29 cellular contexts compared by ENCODE assay signal in genomic region chr6:27766405-27766804, GRCh38.
"Had no signal": no experiment of that assay in that cellular context is flagged by ENCODE, and none has a peak within 500 bp of the region (broad histone marks: within the 10 kb centered on the region; RNA-seq: fewer than 3 reads in every experiment).

No MANE protein-coding gene starts in this region.

- H3K27me3 ChIP-seq: ovary, upper lobe of left lung, vagina had no signal

- H3K9me3 ChIP-seq: neutrophil, ovary, psoas muscle, right lobe of liver, sigmoid colon, stomach, thoracic aorta, thyroid gland, tibial nerve, upper lobe of left lung, vagina had no signal

- H3K27ac ChIP-seq: neutrophil, ovary, parathyroid adenoma, psoas muscle, right lobe of liver, sigmoid colon, stomach, thoracic aorta, thyroid gland, tibial nerve, upper lobe of left lung, vagina had no signal

- H3K9ac ChIP-seq: parathyroid adenoma had no signal

- H3K36me3 ChIP-seq: neutrophil, ovary, right lobe of liver, sigmoid colon, stomach, thoracic aorta, thyroid gland, tibial nerve, upper lobe of left lung, vagina had no signal

- DNase-seq: nephron progenitor cell; nucleus accumbens; ovary; posterior cingulate gyrus; psoas muscle; right cardiac atrium; right lobe of liver; sigmoid colon; small intestine; stimulated activated CD4-positive, alpha-beta T cell treated with anti-CD3 and anti-CD28 coated beads, Interleukin-15, amount 100 ng/mL, for 24 hours; stimulated activated CD4-positive, alpha-beta T cell treated with anti-CD3 and anti-CD28 coated beads, Interleukin-2, amount 100 ng/mL, for 24 hours; stimulated activated CD4-positive, alpha-beta T cell treated with anti-CD3 and anti-CD28 coated beads, Interleukin-2, amount 100 ng/mL, for 48 hours; stimulated activated CD4-positive, alpha-beta T cell treated with anti-CD3 and anti-CD28 coated beads, Interleukin-4, amount 100 ng/mL, for 24 hours; stimulated activated naive B cell treated with anti-CD40 and anti-IgM and Interleukin-4, amounts not matched to agents 10 μg/mL and 1 μg/mL and 100 μg/mL, for 72 hours; stimulated activated naive CD4-positive, alpha-beta T cell treated with Interleukin-2 at 50 U/mL for 16 hours; stomach; thyroid gland; trophoblast cell; upper lobe of left lung had no signal

- H3K4me3 Mint-ChIP-seq: natural killer cell treated with Interleukin-12 subunit alpha and Interleukin-12 subunit beta and Interleukin-15 and Interleukin-18, amount 100 ng/mL, for 72 hours; nephron progenitor cell; neural crest cell; stimulated activated effector memory CD8-positive, alpha-beta T cell treated with anti-CD3 and anti-CD28 coated beads, Interleukin-12 subunit alpha, Interleukin-12 subunit beta, amount 100 ng/mL, for 72 hours; stimulated activated naive B cell treated with anti-CD40 and anti-IgM and Interleukin-4, amounts not matched to agents 10 μg/mL and 1 μg/mL and 100 μg/mL, for 72 hours; stimulated activated naive CD8-positive, alpha-beta T cell treated with anti-CD3 and anti-CD28 coated beads, Interleukin-15, Interleukin-2, amounts not matched to agents 100 ng/mL and 50 ng/mL, for 24 hours had no signal

- H3K27ac Mint-ChIP-seq: natural killer cell treated with Interleukin-12 subunit alpha and Interleukin-12 subunit beta and Interleukin-15 and Interleukin-18, amount 100 ng/mL, for 72 hours; nephron progenitor cell; progenitor cell of endocrine pancreas; stimulated activated effector memory CD8-positive, alpha-beta T cell treated with anti-CD3 and anti-CD28 coated beads, Interleukin-12 subunit alpha, Interleukin-12 subunit beta, amount 100 ng/mL, for 72 hours; stimulated activated naive B cell treated with anti-CD40 and anti-IgM and Interleukin-4, amounts not matched to agents 10 μg/mL and 1 μg/mL and 100 μg/mL, for 72 hours; stimulated activated naive CD8-positive, alpha-beta T cell treated with anti-CD3 and anti-CD28 coated beads, Interleukin-15, Interleukin-2, amounts not matched to agents 100 ng/mL and 50 ng/mL, for 24 hours had no signal

- H3K4me1 ChIP-seq: parathyroid adenoma, psoas muscle, right lobe of liver, sigmoid colon, stomach, thyroid gland, tibial nerve, upper lobe of left lung, vagina had no signal

- H3K36me3 Mint-ChIP-seq: natural killer cell treated with Interleukin-12 subunit alpha and Interleukin-12 subunit beta and Interleukin-15 and Interleukin-18, amount 100 ng/mL, for 72 hours; stimulated activated effector memory CD8-positive, alpha-beta T cell treated with anti-CD3 and anti-CD28 coated beads, Interleukin-12 subunit alpha, Interleukin-12 subunit beta, amount 100 ng/mL, for 72 hours; stimulated activated naive B cell treated with anti-CD40 and anti-IgM and Interleukin-4, amounts not matched to agents 10 μg/mL and 1 μg/mL and 100 μg/mL, for 72 hours had no signal

- H3K4me3 ChIP-seq: ovary, psoas muscle, right lobe of liver, sigmoid colon, stomach, thoracic aorta, thyroid gland, tibial nerve, upper lobe of left lung, vagina had no signal

- H3K9me3 Mint-ChIP-seq: natural killer cell treated with Interleukin-12 subunit alpha and Interleukin-12 subunit beta and Interleukin-15 and Interleukin-18, amount 100 ng/mL, for 72 hours; nephron progenitor cell; neural crest cell; stimulated activated effector memory CD8-positive, alpha-beta T cell treated with anti-CD3 and anti-CD28 coated beads, Interleukin-12 subunit alpha, Interleukin-12 subunit beta, amount 100 ng/mL, for 72 hours; stimulated activated naive B cell treated with anti-CD40 and anti-IgM and Interleukin-4, amounts not matched to agents 10 μg/mL and 1 μg/mL and 100 μg/mL, for 72 hours; stimulated activated naive CD8-positive, alpha-beta T cell treated with anti-CD3 and anti-CD28 coated beads, Interleukin-15, Interleukin-2, amounts not matched to agents 100 ng/mL and 50 ng/mL, for 24 hours had no signal
